In the genomic region with DNA sequence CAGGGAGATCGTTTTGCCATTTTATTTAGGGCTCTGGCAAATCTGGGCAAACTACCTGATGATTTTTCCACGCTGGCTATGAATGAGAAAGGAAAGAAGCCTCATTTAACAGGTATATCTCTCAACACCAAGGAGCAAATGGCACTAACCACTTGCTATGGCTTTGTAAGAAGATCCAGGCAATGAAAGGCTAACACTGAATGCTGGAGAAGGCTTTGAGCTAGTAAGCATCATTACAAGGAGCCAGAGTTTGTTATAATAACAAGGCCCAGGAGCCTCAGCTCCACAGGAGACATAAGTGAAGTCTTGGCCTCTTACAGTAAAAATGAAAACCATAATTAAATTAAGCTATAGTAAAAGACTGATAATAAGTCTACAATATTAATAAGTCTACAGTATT, we compare ENCODE assay signal across 14 cellular contexts.
"Had no signal": no experiment of that assay in that cellular context is flagged by ENCODE, and none has a peak within 500 bp of the region (broad histone marks: within the 10 kb centered on the region; RNA-seq: fewer than 3 reads in every experiment).

No MANE protein-coding gene starts in this region.

- H3K9me3 ChIP-seq: esophagus squamous epithelium, heart left ventricle, left lung, ovary, stomach, thoracic aorta had no signal

- H3K27me3 Mint-ChIP-seq: activated naive CD8-positive, alpha-beta T cell; T-helper 17 cell had no signal

- ATAC-seq: activated T-cell treated with anti-CD3 and anti-CD28 coated beads, Interleukin-2, amount 50 U/mL, for 4 hours; heart left ventricle; left lung; T-helper 17 cell had no signal

- H3K27me3 ChIP-seq: esophagus squamous epithelium, heart left ventricle, left lung, ovary, stomach had no signal

- H3K27ac ChIP-seq: esophagus squamous epithelium, heart left ventricle, left lung, ovary, stomach, thoracic aorta had no signal

- H3K4me1 ChIP-seq: esophagus squamous epithelium, left lung had no signal

- H3K36me3 ChIP-seq: ovary, thoracic aorta had no signal

- H3K4me3 ChIP-seq: esophagus squamous epithelium, heart left ventricle, left lung, ovary, stomach, thoracic aorta had no signal

- H3K9me3 Mint-ChIP-seq: activated T-cell treated with anti-CD3 and anti-CD28 coated beads, Interleukin-2, amount 50 U/mL, for 4 hours had no signal

- H3K4me3 Mint-ChIP-seq: activated naive CD8-positive, alpha-beta T cell; activated T-cell treated with anti-CD3 and anti-CD28 coated beads, Interleukin-2, amount 50 U/mL, for 4 hours; T-helper 17 cell had no signal

- DNase-seq: activated CD4-positive, alpha-beta T cell treated with anti-CD3 and anti-CD28 coated beads, Interleukin-2, amount 50 U/mL, for 4 hours; activated effector memory CD4-positive, alpha-beta T cell treated with anti-CD3 and anti-CD28 coated beads, Interleukin-2, amount 50 U/mL, for 16 hours; activated T-cell treated with anti-CD3 and anti-CD28 coated beads, Interleukin-2, amount 50 U/mL, for 4 hours; anterior cingulate cortex; esophagus squamous epithelium; foreskin melanocyte; heart left ventricle; islet precursor cell; left lung; ovary; stomach; T-helper 17 cell had no signal

- H3K27ac Mint-ChIP-seq: activated naive CD8-positive, alpha-beta T cell; T-helper 17 cell had no signal
